8 cellular contexts compared by ENCODE assay signal in the genomic region with DNA sequence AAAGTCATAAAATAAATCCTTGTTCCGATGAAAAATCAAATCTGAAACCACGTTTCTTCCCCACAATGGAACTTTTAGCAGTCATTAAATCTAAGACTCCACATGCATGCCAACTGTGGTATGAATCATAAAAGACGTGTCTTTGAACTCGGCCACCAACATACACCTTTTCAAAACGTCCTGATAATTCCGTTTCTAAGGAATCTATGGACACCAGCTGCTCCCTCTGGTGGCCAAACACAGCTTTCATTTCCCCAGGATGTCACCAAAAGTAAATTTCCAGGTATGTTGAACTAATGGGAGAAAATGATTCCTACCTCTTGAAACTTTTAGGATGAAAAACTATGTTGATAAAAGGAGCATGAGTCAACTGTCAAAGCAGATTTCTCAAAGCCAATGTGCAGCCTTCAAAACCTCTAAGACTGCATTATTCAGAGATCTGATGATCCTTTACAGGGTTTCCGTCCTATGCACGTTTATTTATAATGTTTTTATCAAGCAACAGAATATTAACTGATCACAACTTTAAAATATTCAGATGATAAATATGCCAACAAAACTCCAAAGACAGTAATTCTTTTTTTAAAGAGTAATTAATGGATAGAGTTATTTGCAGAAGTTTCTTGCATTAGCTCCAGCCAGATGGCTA.
A peak's percentile ranks its signal among the peaks of the same experiment; 100 is the strongest.
DNase-seq lines count a peak whose midpoint lies in the region; ATAC-seq and TF ChIP-seq lines count a peak whose summit lies in the region.

No MANE protein-coding gene starts in this region.

- ATAC-seq in GM21528 (IDR thresholded peaks at IDR 0.05; ENCODE audit: low FRiP score, unreplicated experiment), result no peak

- DNase-seq in Caki2 (ENCODE audit: low read depth), result peak; percentile 62
- DNase-seq in HT1080 (ENCODE audit: low read depth), result peak; percentile 45
- DNase-seq in adipocyte (ENCODE audit: low read depth), result peak; percentile 76
- DNase-seq in inferior parietal cortex (ENCODE audit: extremely low spot score), result peak; percentile 78
- DNase-seq in thyroid gland, result peak; percentile 71 to 73
- DNase-seq in NK-92 treated with Interleukin-12 subunit alpha and Interleukin-12 subunit beta, amount 100 ng/mL, for 24 hours (lab: John Stamatoyannopoulos, UW), result no peak
- DNase-seq in MV-4-11 (lab: John Stamatoyannopoulos, UW), result no peak

- TF ChIP-seq POLR2A in thyroid gland (IDR thresholded peaks at IDR 0.05), result no peak

- TF ChIP-seq CTCF in thyroid gland (IDR thresholded peaks at IDR 0.05), result peak in 5 of 6 experiments; percentile 76 to 86 (median 81)

- H3K36me3 ChIP-seq in adipocyte (ENCODE audit: control insufficient read depth, insufficient read depth, low read length, severe bottlenecking) (no peaks in the 10 kb centered on the region), thyroid gland (no peaks in the 10 kb centered on the region)

- no peak overlapping the region for H3K9ac ChIP-seq in adipocyte (ENCODE audit: low read length)

- peak overlapping the region; percentile 67 for H3K4me3 ChIP-seq in adipocyte (ENCODE audit: low read length)
- no peak overlapping the region for H3K4me3 ChIP-seq in thyroid gland (replicated peaks in 1 of 3)

- no peaks in the 10 kb centered on the region for H3K9me3 ChIP-seq in adipocyte (ENCODE audit: control insufficient read depth, low read length)
- H3K9me3 ChIP-seq in thyroid gland, result no peaks in the 10 kb centered on the region

- H3K27ac ChIP-seq in thyroid gland, result no peak overlapping the region

- H3K4me1 ChIP-seq in adipocyte (ENCODE audit: control insufficient read depth, insufficient read depth, low read length) (no peaks in the 10 kb centered on the region), thyroid gland (no peaks in the 10 kb centered on the region)

- WGBS in thyroid gland, 2 donors, result 29 to 42% methylated on average over 8 of the region's 8 CpGs

- in situ Hi-C loops in Caki2 (cut with HindIII; ENCODE audit: low pct_unique_long_range_greater_than_20kb, low sequenced_read_pairs), result no loop called here

- intact Hi-C loops in thyroid gland (cut with DNase I), result loop anchor here (5.0 kb wide), 1 partner anchor 119 kb away; no protein-coding TSS in a partner anchor

- H3K27me3 ChIP-seq in adipocyte (replicated peaks; ENCODE audit: control insufficient read depth, insufficient read depth, low read length) (no peaks in the 10 kb centered on the region), thyroid gland (no peaks in the 10 kb centered on the region)

Comparison
In these comparisons a context has a peak if more than half of its experiments do, and no peak if none do; other contexts are left out.
1. DNase-seq: peak in Caki2 (single experiment), HT1080 (single experiment), adipocyte (single experiment), inferior parietal cortex (single experiment) and thyroid gland (2 of 2); none in NK-92 treated with Interleukin-12 subunit alpha and Interleukin-12 subunit beta, amount 100 ng/mL, for 24 hours (single experiment) and MV-4-11 (single experiment).